Comparison of ENCODE assay signal across 9 cellular contexts in the genomic region with DNA sequence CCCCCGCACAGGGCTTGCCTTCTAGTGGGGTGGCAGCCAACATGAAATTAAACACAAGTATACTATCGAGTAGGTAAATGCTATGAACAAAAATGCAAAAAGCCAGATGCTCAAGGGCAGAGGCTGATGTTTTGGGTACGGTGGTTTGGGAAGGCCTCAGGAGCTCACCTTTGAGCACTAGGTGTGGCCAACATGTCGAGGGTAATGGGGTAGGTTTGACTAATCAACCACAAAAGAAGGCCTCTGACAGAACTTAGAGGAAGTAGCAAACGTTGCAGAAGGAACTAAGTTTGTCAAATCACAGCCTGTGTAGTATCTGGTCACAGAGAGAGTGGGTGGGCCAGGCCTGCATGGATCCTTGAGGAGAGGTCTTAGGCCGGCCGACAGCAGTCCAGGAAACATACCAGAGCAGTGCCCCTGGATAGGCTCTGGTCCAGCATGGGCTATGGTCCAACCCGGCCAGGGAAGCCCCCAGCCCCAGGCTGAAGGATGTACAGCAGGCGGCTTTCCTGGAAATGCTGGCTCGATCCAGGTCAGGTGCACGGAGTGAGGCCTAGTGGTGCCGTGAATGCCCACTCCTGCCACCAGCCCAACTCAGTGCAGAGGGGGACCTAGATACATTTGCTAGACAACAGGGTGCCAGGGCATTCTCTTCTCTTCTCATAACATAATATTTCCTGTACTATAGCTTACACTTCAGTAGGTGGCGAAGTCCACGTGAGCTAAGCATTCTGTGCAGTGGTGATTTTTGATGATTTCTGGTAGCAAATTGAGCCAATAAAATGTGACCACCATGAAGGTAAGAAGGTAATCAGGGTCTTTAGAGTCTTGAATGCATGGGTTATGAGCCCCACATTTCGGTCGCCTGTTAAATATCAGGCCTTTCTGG. TPM values are rescaled to one million over a fixed set of nuclear protein-coding genes. Genes with fewer than 3 reads are reported as not detected.
DNase-seq lines count a peak whose midpoint lies in the region; ATAC-seq and TF ChIP-seq lines count a peak whose summit lies in the region.
"Had no signal": no experiment of that assay in that cellular context is flagged by ENCODE, and none has a peak within 500 bp of the region (broad histone marks: within the 10 kb centered on the region; RNA-seq: fewer than 3 reads in every experiment).

No MANE protein-coding gene starts in this region.

- peak; percentile 91 for DNase-seq in CD1c-positive myeloid dendritic cell (ENCODE audit: extremely low spot score)
- peak in 1 of 2 donors; percentile 4 for DNase-seq in thyroid gland
- no peak for DNase-seq in COLO668 (lab: John Stamatoyannopoulos, UW; ENCODE audit: unreplicated experiment)
- DNase-seq in NCI-H1092 treated with DMSO at 0.1 percent for 48 hours (lab: John Stamatoyannopoulos, UW): no peak
- DNase-seq in DMS 273 (lab: John Stamatoyannopoulos, UW; ENCODE audit: unreplicated experiment): no peak
- DNase-seq: activated B cell treated with CpG ODN at 0.5 μM for 24 hours had no signal

- no peaks in the 10 kb centered on the region; the same call in 1 of the 2 replicates for H3K27me3 ChIP-seq in OCI-LY3 (ENCODE audit: low read depth, low read length)
- H3K27me3 ChIP-seq in thyroid gland: no peaks in the 10 kb centered on the region

- peaks cover 74% of the 10 kb centered on the region for H3K4me1 ChIP-seq in OCI-LY3 (ENCODE audit: low read length)
- H3K4me1 ChIP-seq in thyroid gland: peaks cover 6 to 31% of the 10 kb centered on the region in 2 donors

- no peak for TF ChIP-seq POLR2A in thyroid gland (IDR thresholded peaks at IDR 0.05)

- intact Hi-C loops in thyroid gland (cut with DNase I): no loop called here

- no peaks in the 10 kb centered on the region for H3K79me2 ChIP-seq in OCI-LY3 (ENCODE audit: low read length)

- TF ChIP-seq CTCF in OCI-LY3 (IDR thresholded peaks at IDR 0.05; ENCODE audit: low read depth, low read length) (peak; percentile 44), thyroid gland (IDR thresholded peaks at IDR 0.05) (no peak)

- H3K27ac ChIP-seq in OCI-LY3 (ENCODE audit: low read length) (peak overlapping the region; percentile 75), thyroid gland (peak overlapping the region; percentile 58 to 71 (median 66))

- no peaks in the 10 kb centered on the region for H3K36me3 ChIP-seq in OCI-LY3 (replicated peaks; ENCODE audit: low read depth, low read length)
- no peaks in the 10 kb centered on the region for H3K36me3 ChIP-seq in thyroid gland

- ATAC-seq in GM21529 (IDR thresholded peaks at IDR 0.05; ENCODE audit: unreplicated experiment) (peak; percentile 77), esophagus mucosa (peak; percentile 9)

- WGBS in thyroid gland, 2 donors: 84 to 89% methylated on average over 12 to 15 of the region's 16 CpGs

- H3K9ac ChIP-seq in OCI-LY3 (ENCODE audit: low read length): peak overlapping the region; percentile 36

- H3K4me2 ChIP-seq in OCI-LY3 (ENCODE audit: low read length): peak overlapping the region; percentile 84

- no peaks in the 10 kb centered on the region for H4K20me1 ChIP-seq in OCI-LY3 (ENCODE audit: insufficient read depth, low read length)

- peak overlapping the region; percentile 85 for H2AFZ ChIP-seq in OCI-LY3 (ENCODE audit: low read depth, low read length)

- H3K4me3 ChIP-seq in OCI-LY3 (ENCODE audit: low read length): peak overlapping the region; percentile 54
- no peak overlapping the region for H3K4me3 ChIP-seq in thyroid gland (replicated peaks in 1 of 3)

- H3K9me3 ChIP-seq in OCI-LY3 (ENCODE audit: insufficient read depth, low read length) (no peaks in the 10 kb centered on the region), thyroid gland (no peaks in the 10 kb centered on the region)

RNA-seq across cellular contexts. Expression of gene CD93, which starts 56.3 kb away (rescaled TPM):
- total RNA-seq in esophagus mucosa: 7.9 TPM
- 10 to 100 TPM; 13.6 to 53.8 (median 24.0) TPM for total RNA-seq in thyroid gland
- total RNA-seq: activated B cell treated with CpG ODN at 0.5 μM for 24 hours had no signal
